8 cellular contexts compared by ENCODE assay signal in genomic region chr12:68808388-68809189, GRCh38. TPM values are rescaled to one million over a fixed set of nuclear protein-coding genes. Genes with fewer than 3 reads are reported as not detected.
A peak's percentile ranks its signal among the peaks of the same experiment; 100 is the strongest.
DNase-seq lines count a peak whose midpoint lies in the region; ATAC-seq and TF ChIP-seq lines count a peak whose summit lies in the region.

No MANE protein-coding gene starts in this region.

- H3K9me3 Mint-ChIP-seq in activated CD4-positive, alpha-beta memory T cell treated with anti-CD3 and anti-CD28 coated beads for 36 hours = no peaks in the 10 kb centered on the region

- peaks cover 40% of the 10 kb centered on the region for H3K36me3 Mint-ChIP-seq in activated CD4-positive, alpha-beta memory T cell treated with anti-CD3 and anti-CD28 coated beads for 36 hours

- H3K9me3 ChIP-seq in lower lobe of right lung = no peaks in the 10 kb centered on the region

- POLR2A ChIA-PET in activated CD4-positive, alpha-beta memory T cell treated with anti-CD3 and anti-CD28 coated beads for 36 hours (lab: Charles Lee) = interaction anchor here (0.8 to 2.1 kb wide), 7 partner anchors 8 to 444 kb away, joined by 3 to 20 read pairs (median 5); partner anchors contain the start of genes RAP1B and SLC35E3

- no peaks in the 10 kb centered on the region for H3K27me3 Mint-ChIP-seq in activated CD4-positive, alpha-beta memory T cell treated with anti-CD3 and anti-CD28 coated beads for 36 hours

- DNase-seq in CD1c-positive myeloid dendritic cell (ENCODE audit: extremely low spot score) (peak; percentile 90), NCI-H748 (lab: John Stamatoyannopoulos, UW; ENCODE audit: unreplicated experiment) (peak; percentile 97), ecto neural progenitor cell (ENCODE audit: low spot score) (peak; percentile 90), lower lobe of right lung (peak; percentile 87)
- DNase-seq in activated CD4-positive, alpha-beta memory T cell treated with anti-CD3 and anti-CD28 coated beads for 36 hours = peak; percentile 86
- peak; percentile 11 to 30 (median 16) for DNase-seq in stimulated activated CD4-positive, alpha-beta T cell treated with anti-CD3 and anti-CD28 coated beads, TNF-alpha, amount 100 ng/mL, for 1 hour (ENCODE audit: low read depth in 3 of 3, low spot score in 1 of 3)

- H3K4me1 Mint-ChIP-seq in activated CD4-positive, alpha-beta memory T cell treated with anti-CD3 and anti-CD28 coated beads for 36 hours (ENCODE audit: low read depth) = peaks cover 36% of the 10 kb centered on the region

- TF ChIP-seq CTCF in lower lobe of right lung (IDR thresholded peaks at IDR 0.05) = no peak

- H3K27ac ChIP-seq in lower lobe of right lung = peak overlapping the region; percentile 99

- ATAC-seq in GM19438 (IDR thresholded peaks at IDR 0.05; ENCODE audit: low read depth, unreplicated experiment) (peak; percentile 48), HG03565 (IDR thresholded peaks at IDR 0.05; ENCODE audit: unreplicated experiment) (peak; percentile 55), lower lobe of right lung (peak; percentile 86)

- no peaks in the 10 kb centered on the region for H3K27me3 ChIP-seq in lower lobe of right lung (ENCODE audit: low read depth)

- H3K4me3 ChIP-seq in lower lobe of right lung = peak overlapping the region; percentile 94

- CTCF ChIA-PET in activated CD4-positive, alpha-beta memory T cell treated with anti-CD3 and anti-CD28 coated beads for 36 hours (lab: Charles Lee) = interaction anchor here (0.6 to 3.2 kb wide), 12 partner anchors 9 to 585 kb away, joined by 3 to 29 read pairs (median 4); partner anchors contain the start of gene SLC35E3

- peak overlapping the region; percentile 99 for H3K27ac Mint-ChIP-seq in activated CD4-positive, alpha-beta memory T cell treated with anti-CD3 and anti-CD28 coated beads for 36 hours

- peaks cover 43% of the 10 kb centered on the region for H3K36me3 ChIP-seq in lower lobe of right lung

- peak overlapping the region; percentile 93 for H3K4me3 Mint-ChIP-seq in activated CD4-positive, alpha-beta memory T cell treated with anti-CD3 and anti-CD28 coated beads for 36 hours

- H3K4me1 ChIP-seq in lower lobe of right lung = peaks cover 47% of the 10 kb centered on the region

- intact Hi-C loops in activated CD4-positive, alpha-beta memory T cell treated with anti-CD3 and anti-CD28 coated beads for 36 hours (cut with micrococcal nuclease) = loop anchor here (1.0 to 10.0 kb wide), 7 partner anchors 19 to 1174 kb away; partner anchors contain the start of genes MDM1 and NUP107
- intact Hi-C loops in lower lobe of right lung (cut with DNase I) = no loop called here

RNA-seq across cellular contexts. Expression of gene MDM2, which starts 0.6 kb away (rescaled TPM):
- total RNA-seq in activated CD4-positive, alpha-beta memory T cell treated with anti-CD3 and anti-CD28 coated beads for 36 hours = 100 to 1,000 TPM; 125 to 136 TPM
- 136 TPM for total RNA-seq in lower lobe of right lung

Comparison
In these comparisons a context has a peak if more than half of its experiments do, and no peak if none do; other contexts are left out.
1. Peak in every context shown above with its lines: DNase-seq, ATAC-seq, H3K4me3 ChIP-seq and H3K27ac ChIP-seq.
2. DNase-seq: peak in every context shown above with its lines; median percentile 97 in NCI-H748; 90 in CD1c-positive myeloid dendritic cell; 90 in ecto neural progenitor cell; 87 in lower lobe of right lung; 86 in activated CD4-positive, alpha-beta memory T cell treated with anti-CD3 and anti-CD28 coated beads for 36 hours; 16 in stimulated activated CD4-positive, alpha-beta T cell treated with anti-CD3 and anti-CD28 coated beads, TNF-alpha, amount 100 ng/mL, for 1 hour.